In the genomic region with DNA sequence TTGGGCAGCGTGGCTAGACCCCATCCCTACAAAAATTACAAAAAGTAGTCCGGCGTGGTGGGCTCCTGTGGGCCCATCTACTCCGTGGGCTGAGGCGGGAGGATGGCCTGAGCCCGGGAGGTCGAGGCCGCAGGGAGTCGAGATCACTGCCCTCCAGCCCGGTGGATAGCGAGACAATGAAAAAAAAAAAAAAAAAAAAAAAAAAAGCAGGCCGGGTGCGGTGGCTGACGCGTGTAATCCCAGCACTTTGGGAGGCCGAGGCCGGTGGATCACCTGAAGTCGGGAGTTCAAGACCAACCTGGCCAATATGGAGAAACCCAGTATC, we compare ENCODE assay signal across 8 cellular contexts.
A peak's percentile ranks its signal among the peaks of the same experiment; 100 is the strongest.
DNase-seq lines count a peak whose midpoint lies in the region; ATAC-seq and TF ChIP-seq lines count a peak whose summit lies in the region.

No MANE protein-coding gene starts in this region.

- H3K9me3 ChIP-seq in left ventricle myocardium inferior (replicated peaks): no peaks in the 10 kb centered on the region
- H3K9me3 ChIP-seq in breast epithelium: no peaks in the 10 kb centered on the region
- no peaks in the 10 kb centered on the region for H3K9me3 ChIP-seq in mesodermal cell (ENCODE audit: control insufficient read depth, low read length)
- H3K9me3 ChIP-seq in uterus: no peaks in the 10 kb centered on the region

- TF ChIP-seq POLR2A in breast epithelium (IDR thresholded peaks at IDR 0.05) (no peak), uterus (IDR thresholded peaks at IDR 0.05) (no peak)

- peaks cover 32% of the 10 kb centered on the region for H3K27me3 ChIP-seq in left ventricle myocardium inferior (ENCODE audit: low read depth)
- no peaks in the 10 kb centered on the region for H3K27me3 ChIP-seq in breast epithelium
- H3K27me3 ChIP-seq in uterus: no peaks in the 10 kb centered on the region

- H3K36me3 ChIP-seq in left ventricle myocardium inferior: no peaks in the 10 kb centered on the region
- no peaks in the 10 kb centered on the region for H3K36me3 ChIP-seq in breast epithelium
- H3K36me3 ChIP-seq in mesodermal cell (ENCODE audit: control insufficient read depth, insufficient read depth, low read length): no peaks in the 10 kb centered on the region
- H3K36me3 ChIP-seq in uterus: no peaks in the 10 kb centered on the region

- DNase-seq in left ventricle myocardium inferior: no peak
- DNase-seq in left cardiac atrium: no peak
- DNase-seq in breast epithelium (ENCODE audit: low spot score in 2 of 2): no peak
- DNase-seq in uterus: no peak
- DNase-seq in GM19238 (ENCODE audit: insufficient read length, low spot score): no peak
- DNase-seq in HuH-7 (ENCODE audit: low spot score): no peak

- intact Hi-C loops in left ventricle myocardium inferior (cut with micrococcal nuclease): no loop called here
- intact Hi-C loops in left cardiac atrium (cut with DNase I): no loop called here
- intact Hi-C loops in breast epithelium (cut with DNase I; ENCODE audit: low total_unique reads): no loop called here
- intact Hi-C loops in uterus (cut with DNase I; ENCODE audit: low total_unique reads): no loop called here

- no peak for ATAC-seq in left cardiac atrium
- no peak for ATAC-seq in GM21717 (IDR thresholded peaks at IDR 0.05; ENCODE audit: unreplicated experiment)

- H3K4me1 ChIP-seq in left ventricle myocardium inferior (peaks cover 14% of the 10 kb centered on the region), breast epithelium (no peaks in the 10 kb centered on the region), mesodermal cell (ENCODE audit: control insufficient read depth, insufficient read depth, low read length, poor library complexity, severe bottlenecking) (peaks cover 5% of the 10 kb centered on the region), uterus (no peaks in the 10 kb centered on the region)

- WGBS in mesodermal cell (ENCODE audit: insufficient coverage in 2 of 2), 2 experiments: 81% methylated on average over 10 of the region's 18 CpGs; no CpG with 5 or more reads in 1 of the 2 experiments

- peak overlapping the region; percentile 88 for H3K27ac ChIP-seq in left ventricle myocardium inferior (replicated peaks)
- H3K27ac ChIP-seq in breast epithelium: peak overlapping the region; percentile 85 to 95
- no peak overlapping the region for H3K27ac ChIP-seq in mesodermal cell (ENCODE audit: low read depth, low read length, severe bottlenecking)
- H3K27ac ChIP-seq in uterus: peak overlapping the region; percentile 68 to 93

- H3K4me3 ChIP-seq in left ventricle myocardium inferior: peak overlapping the region; percentile 84
- H3K4me3 ChIP-seq in breast epithelium: peak overlapping the region; percentile 59 to 88 (median 81)
- H3K4me3 ChIP-seq in mesodermal cell (ENCODE audit: extremely low read depth, insufficient read depth, low read length, poor library complexity, severe bottlenecking): peak overlapping the region; percentile 52
- H3K4me3 ChIP-seq in uterus: peak overlapping the region; percentile 72 to 96

- TF ChIP-seq CTCF in left ventricle myocardium inferior (IDR thresholded peaks at IDR 0.05; ENCODE audit: borderline replicate concordance): no peak
- no peak for TF ChIP-seq CTCF in breast epithelium (IDR thresholded peaks at IDR 0.05)
- no peak for TF ChIP-seq CTCF in uterus (IDR thresholded peaks at IDR 0.05)
